ENCODE assay signal across 8 cellular contexts in genomic region chr14:96584199-96584906, GRCh38.
A peak's percentile ranks its signal among the peaks of the same experiment; 100 is the strongest.
DNase-seq lines count a peak whose midpoint lies in the region; ATAC-seq and TF ChIP-seq lines count a peak whose summit lies in the region.

No MANE protein-coding gene starts in this region.

- H3K36me3 Mint-ChIP-seq in activated CD8-positive, alpha-beta T cell treated with anti-CD3 and anti-CD28 coated beads for 36 hours (ENCODE audit: low read depth): no peaks in the 10 kb centered on the region

- H3K9me3 Mint-ChIP-seq in activated CD8-positive, alpha-beta T cell treated with anti-CD3 and anti-CD28 coated beads for 36 hours: no peaks in the 10 kb centered on the region

- CTCF ChIA-PET in HEK293 (lab: Yijun Ruan, JAX): interaction anchor here (0.6 to 3.6 kb wide), 14 partner anchors 17 to 616 kb away, joined by 3 to 33 read pairs (median 4); no protein-coding TSS in a partner anchor
- CTCF ChIA-PET in activated CD8-positive, alpha-beta T cell treated with anti-CD3 and anti-CD28 coated beads for 36 hours (lab: Charles Lee): interaction anchor here (0.7 to 0.8 kb wide), 2 partner anchors 156 to 269 kb away, joined by 3 read pairs; no protein-coding TSS in a partner anchor

- peak; percentile 88 for ATAC-seq in activated CD8-positive, alpha-beta T cell treated with anti-CD3 and anti-CD28 coated beads for 36 hours

- H3K4me3 Mint-ChIP-seq in activated CD8-positive, alpha-beta T cell treated with anti-CD3 and anti-CD28 coated beads for 36 hours: no peak overlapping the region

- no peak overlapping the region for H3K27ac Mint-ChIP-seq in activated CD8-positive, alpha-beta T cell treated with anti-CD3 and anti-CD28 coated beads for 36 hours

- TF ChIP-seq CTCF in HEK293 (tag by site-specific recombination; IDR thresholded peaks at IDR 0.05) (peak; percentile 95), left ventricle myocardium inferior (IDR thresholded peaks at IDR 0.05; ENCODE audit: borderline replicate concordance) (peak; percentile 47)
- peak; percentile 58 for TF ChIP-seq CTCF in activated CD8-positive, alpha-beta T cell treated with anti-CD3 and anti-CD28 coated beads for 36 hours (IDR thresholded peaks at IDR 0.05)

- H3K9me3 ChIP-seq in HEK293 (ENCODE audit: control insufficient read depth, insufficient read depth, low read depth, low read length) (no peaks in the 10 kb centered on the region), left ventricle myocardium inferior (replicated peaks) (no peaks in the 10 kb centered on the region)

- H3K4me1 ChIP-seq in HEK293 (ENCODE audit: control insufficient read depth, insufficient read depth, low read length) (no peaks in the 10 kb centered on the region), left ventricle myocardium inferior (no peaks in the 10 kb centered on the region)

- POLR2A ChIA-PET in HEK293 (lab: Yijun Ruan, JAX): no interaction called here
- POLR2A ChIA-PET in activated CD8-positive, alpha-beta T cell treated with anti-CD3 and anti-CD28 coated beads for 36 hours (lab: Charles Lee): interaction anchor here (1.2 kb wide), 1 partner anchor 12 kb away, joined by 3 read pairs; no protein-coding TSS in a partner anchor

- H3K27ac ChIP-seq in HEK293 (ENCODE audit: extremely low read depth, low read depth, low read length) (no peak overlapping the region), left ventricle myocardium inferior (replicated peaks) (no peak overlapping the region)

- intact Hi-C loops in activated CD8-positive, alpha-beta T cell treated with anti-CD3 and anti-CD28 coated beads for 36 hours (cut with micrococcal nuclease): loop anchor here (10.0 kb wide), 1 partner anchor 140 kb away; no protein-coding TSS in a partner anchor
- intact Hi-C loops in left ventricle myocardium inferior (cut with micrococcal nuclease): no loop called here

- H3K27me3 ChIP-seq in left ventricle myocardium inferior (ENCODE audit: low read depth): peaks cover 53% of the 10 kb centered on the region

- H3K27me3 Mint-ChIP-seq in activated CD8-positive, alpha-beta T cell treated with anti-CD3 and anti-CD28 coated beads for 36 hours: peaks cover 15% of the 10 kb centered on the region

- peak; percentile 27 for DNase-seq in activated T-cell treated with anti-CD3 and anti-CD28 coated beads for 48 hours (ENCODE audit: low read depth)
- no peak for DNase-seq in activated T-cell treated with anti-CD3 and anti-CD28 coated beads for 4 hours
- peak; percentile 31 for DNase-seq in NCI-H2107 (lab: John Stamatoyannopoulos, UW)
- peak; percentile 50 for DNase-seq in activated CD8-positive, alpha-beta T cell treated with anti-CD3 and anti-CD28 coated beads for 36 hours
- DNase-seq in left ventricle myocardium inferior: no peak
- peak; percentile 10 for DNase-seq in stimulated activated CD4-positive, alpha-beta T cell treated with anti-CD3 and anti-CD28 coated beads, Interleukin-4, amount 100 ng/mL, for 24 hours
- no peak for DNase-seq in putamen (ENCODE audit: low spot score)

- H3K4me3 ChIP-seq in HEK293 (ENCODE audit: low read depth, low read length) (no peak overlapping the region), left ventricle myocardium inferior (no peak overlapping the region)

- H3K36me3 ChIP-seq in HEK293 (ENCODE audit: control insufficient read depth in 2 of 2, insufficient read depth in 1 of 2, low read length in 2 of 2) (no peaks in the 10 kb centered on the region), left ventricle myocardium inferior (no peaks in the 10 kb centered on the region)

- H3K4me1 Mint-ChIP-seq in activated CD8-positive, alpha-beta T cell treated with anti-CD3 and anti-CD28 coated beads for 36 hours (ENCODE audit: low read depth): peaks cover 16% of the 10 kb centered on the region

TF ChIP-seq in HEK293, 187 proteins besides CTCF, POLR2A, EP300 and RAD21 (continues in another document):
- no peak for TF ChIP-seq ZNF133 (tag by site-specific recombination; IDR thresholded peaks at IDR 0.05)
- TF ChIP-seq ZSCAN4 (tag by site-specific recombination; IDR thresholded peaks at IDR 0.05): no peak
- TF ChIP-seq PBX3 (CRISPR knock-in tag; IDR thresholded peaks at IDR 0.05): peak; percentile 52; the same call in 1 of the 2 replicates
- no peak for TF ChIP-seq ZNF202 (tag by site-specific recombination; IDR thresholded peaks at IDR 0.05; ENCODE audit: borderline replicate concordance)
- TF ChIP-seq ZBTB20 (tag by site-specific recombination; IDR thresholded peaks at IDR 0.05): no peak
- no peak for TF ChIP-seq ZNF530 (tag by site-specific recombination; IDR thresholded peaks at IDR 0.05; ENCODE audit: low read depth)
- TF ChIP-seq ZNF2 (tag by site-specific recombination; IDR thresholded peaks at IDR 0.05): peak; percentile 28; the same call in 1 of the 2 replicates
- TF ChIP-seq ZNF501 (tag by site-specific recombination; IDR thresholded peaks at IDR 0.05): 0 out of 2 replicates have a peak, but pooled peaks have one; percentile 34
- TF ChIP-seq OSR2 (tag by site-specific recombination; IDR thresholded peaks at IDR 0.05): no peak
- peak; percentile 77 for TF ChIP-seq ZNF341 (tag by site-specific recombination; IDR thresholded peaks at IDR 0.05; ENCODE audit: low read depth)
- TF ChIP-seq ZNF561 (tag by site-specific recombination; IDR thresholded peaks at IDR 0.05; ENCODE audit: borderline replicate concordance): 0 out of 2 replicates have a peak, but pooled peaks have one; percentile 44
- no peak for TF ChIP-seq HOXC10 (CRISPR knock-in tag; IDR thresholded peaks at IDR 0.05)
- peak; percentile 89 for TF ChIP-seq ZNF654 (tag by site-specific recombination; IDR thresholded peaks at IDR 0.05; ENCODE audit: low read depth)
- TF ChIP-seq ZNF701 (tag by site-specific recombination; IDR thresholded peaks at IDR 0.05): no peak
- TF ChIP-seq ZSCAN30 (tag by site-specific recombination; IDR thresholded peaks at IDR 0.05): 0 out of 2 replicates have a peak, but pooled peaks have one; percentile 50
- TF ChIP-seq ZNF350 (tag by site-specific recombination; IDR thresholded peaks at IDR 0.05): no peak
- TF ChIP-seq OVOL3 (tag by site-specific recombination; IDR thresholded peaks at IDR 0.05): no peak
- no peak for TF ChIP-seq AEBP2 (tag by site-specific recombination; IDR thresholded peaks at IDR 0.05; ENCODE audit: borderline replicate concordance)
- no peak for TF ChIP-seq PRDM10 (tag by site-specific recombination; IDR thresholded peaks at IDR 0.05)

Comparison
In these comparisons a context has a peak if more than half of its experiments do, and no peak if none do; other contexts are left out.
1. DNase-seq: peak in activated T-cell treated with anti-CD3 and anti-CD28 coated beads for 48 hours (single experiment), NCI-H2107 (single experiment), activated CD8-positive, alpha-beta T cell treated with anti-CD3 and anti-CD28 coated beads for 36 hours (single experiment) and stimulated activated CD4-positive, alpha-beta T cell treated with anti-CD3 and anti-CD28 coated beads, Interleukin-4, amount 100 ng/mL, for 24 hours (single experiment); none in activated T-cell treated with anti-CD3 and anti-CD28 coated beads for 4 hours (single experiment), left ventricle myocardium inferior (single experiment) and putamen (single experiment).
2. Peak in every context shown above with its lines, with median percentiles within 50 percentile points of each other: CTCF ChIP-seq.